Comparison of ENCODE assay signal across 13 cellular contexts in the genomic region with DNA sequence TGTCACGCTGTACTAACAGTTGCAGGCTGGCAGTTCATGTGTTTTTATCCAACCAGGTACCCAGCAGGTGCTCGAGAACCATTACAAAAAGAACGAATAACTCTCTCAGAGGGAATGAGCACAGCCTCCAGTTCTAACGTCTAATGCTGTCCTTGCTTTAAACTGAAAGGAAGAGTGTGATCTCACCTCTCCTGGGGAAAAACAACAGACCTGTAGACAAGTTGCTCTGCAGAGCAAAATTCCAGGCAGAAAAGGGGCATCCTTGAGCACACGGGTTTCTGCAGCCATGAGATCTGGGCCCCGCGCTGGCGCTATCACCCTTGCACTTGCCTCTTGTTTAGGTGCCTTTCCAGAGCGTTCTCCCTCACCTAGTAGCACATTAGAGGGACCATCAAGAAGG.
DNase-seq lines count a peak whose midpoint lies in the region; ATAC-seq, FAIRE-seq and TF ChIP-seq lines count a peak whose summit lies in the region.
"Had no signal": no experiment of that assay in that cellular context is flagged by ENCODE, and none has a peak within 500 bp of the region (broad histone marks: within the 10 kb centered on the region; RNA-seq: fewer than 3 reads in every experiment).

No MANE protein-coding gene starts in this region.

- H3K4me2 ChIP-seq in skeletal muscle satellite cell (ENCODE audit: low read length): peak overlapping the region; percentile 75

- H3K9me3 ChIP-seq in HUES48 (ENCODE audit: control insufficient read depth, insufficient read depth, low read length) (no peaks in the 10 kb centered on the region), iPS-20b (ENCODE audit: insufficient read depth, low read depth, low read length) (no peaks in the 10 kb centered on the region), skeletal muscle satellite cell (replicated peaks; ENCODE audit: low read length) (no peaks in the 10 kb centered on the region), small intestine (ENCODE audit: control insufficient read depth, low read depth) (no peaks in the 10 kb centered on the region)
- H3K9me3 ChIP-seq: right lobe of liver, vagina had no signal

- no peak for FAIRE-seq in small intestine (lab: Jason Lieb, UNC)
- FAIRE-seq: GM18507 had no signal

- H3K27me3 ChIP-seq in HUES48 (ENCODE audit: control insufficient read depth, insufficient read depth, low read length): peaks cover 3% of the 10 kb centered on the region; the same call in 1 of the 2 replicates
- peaks cover 19% of the 10 kb centered on the region; the same call in 1 of the 2 replicates for H3K27me3 ChIP-seq in iPS-20b (ENCODE audit: insufficient read depth, low read length)
- no peaks in the 10 kb centered on the region for H3K27me3 ChIP-seq in skeletal muscle satellite cell (ENCODE audit: control insufficient read depth, insufficient read depth, low read length)
- no peaks in the 10 kb centered on the region for H3K27me3 ChIP-seq in small intestine (ENCODE audit: control insufficient read depth in 2 of 2, insufficient read depth in 2 of 2, low read length in 2 of 2)
- H3K27me3 ChIP-seq: right lobe of liver, vagina had no signal

- H3K4me1 ChIP-seq in HUES48 (ENCODE audit: control insufficient read depth, insufficient read depth, low read length) (peaks cover 35% of the 10 kb centered on the region), iPS-20b (ENCODE audit: insufficient read depth, low read length) (peaks cover 28% of the 10 kb centered on the region), skeletal muscle satellite cell (ENCODE audit: control insufficient read depth, insufficient read depth, low read length) (peaks cover 81% of the 10 kb centered on the region), small intestine (ENCODE audit: control insufficient read depth in 2 of 2, insufficient read depth in 1 of 2, low read depth in 1 of 2, low read length in 1 of 2) (peaks cover 0 to 4% of the 10 kb centered on the region in 2 donors)

- peak; percentile 36 for DNase-seq in astrocyte of the spinal cord (ENCODE audit: low read depth, low spot score)
- no peak for DNase-seq in NCI-H345 treated with DMSO at 0.1 percent for 48 hours (lab: John Stamatoyannopoulos, UW; ENCODE audit: unreplicated experiment)
- DNase-seq in small intestine: no peak
- DNase-seq: activated T-cell treated with anti-CD3 and anti-CD28 coated beads, Interleukin-2, amount 50 U/mL, for 4 hours; NCI-H187; right lobe of liver had no signal

- WGBS in small intestine, 3 donors: 73 to 82% (median 75%) methylated on average over 9 of the region's 9 CpGs

- ATAC-seq in HG02885 (IDR thresholded peaks at IDR 0.05; ENCODE audit: poor library complexity, unreplicated experiment): no peak
- ATAC-seq: activated T-cell treated with anti-CD3 and anti-CD28 coated beads, Interleukin-2, amount 50 U/mL, for 4 hours had no signal

- in situ Hi-C loops in astrocyte of the spinal cord (cut with HindIII; ENCODE audit: low sequenced_read_pairs): no loop called here

- no peaks in the 10 kb centered on the region for H3K36me3 ChIP-seq in HUES48 (ENCODE audit: control insufficient read depth, insufficient read depth, low read length)
- H3K36me3 ChIP-seq in iPS-20b (ENCODE audit: insufficient read depth, low read depth, low read length): no peaks in the 10 kb centered on the region
- H3K36me3 ChIP-seq in skeletal muscle satellite cell (ENCODE audit: insufficient read depth, low read length): no peaks in the 10 kb centered on the region
- H3K36me3 ChIP-seq in small intestine (ENCODE audit: control insufficient read depth in 2 of 2, insufficient read depth in 2 of 2, low read length in 2 of 2): no peaks in the 10 kb centered on the region
- H3K36me3 ChIP-seq: right lobe of liver, vagina had no signal

- H3K4me3 ChIP-seq in HUES48 (ENCODE audit: low read depth, low read length) (peak overlapping the region; percentile 53), astrocyte of the spinal cord (ENCODE audit: low read depth, low read length) (no peak overlapping the region), iPS-20b (ENCODE audit: low read length) (peak overlapping the region; percentile 61), skeletal muscle satellite cell (ENCODE audit: low read length) (peak overlapping the region; percentile 3), small intestine (ENCODE audit: low read depth in 1 of 2, low read length in 2 of 2) (no peak overlapping the region)
- H3K4me3 ChIP-seq: right lobe of liver, vagina had no signal

- TF ChIP-seq CTCF in astrocyte of the spinal cord (IDR thresholded peaks at IDR 0.05; ENCODE audit: low read depth, low read length): no peak

- H3K27ac ChIP-seq in HUES48 (ENCODE audit: low read depth, low read length) (peak overlapping the region; percentile 99), iPS-20b (ENCODE audit: low read length) (peak overlapping the region; percentile 10), small intestine (ENCODE audit: low read depth in 1 of 2, low read length in 1 of 2) (no peak overlapping the region)
- H3K27ac ChIP-seq: VCaP had no signal

- H3K9ac ChIP-seq in HUES48 (ENCODE audit: low read depth, low read length): peak overlapping the region; percentile 83
- H3K9ac ChIP-seq in iPS-20b (ENCODE audit: low read depth, low read length): peak overlapping the region; percentile 75
- H3K9ac ChIP-seq in skeletal muscle satellite cell (ENCODE audit: low read depth, low read length): peak overlapping the region; percentile 79

Comparison
In these comparisons a context has a peak if more than half of its experiments do, and no peak if none do; other contexts are left out.
1. H3K27ac ChIP-seq: peak in HUES48 (single experiment) and iPS-20b (single experiment); none in small intestine (0 of 2).
2. H3K4me3 ChIP-seq: peak in HUES48 (single experiment), iPS-20b (single experiment) and skeletal muscle satellite cell (single experiment); none in astrocyte of the spinal cord (single experiment) and small intestine (0 of 2).
3. Peak in every context shown above with its lines, with median percentiles within 50 percentile points of each other: H3K9ac ChIP-seq.